Comparison of ENCODE assay signal across 13 cellular contexts in genomic region chr7:117251687-117252086, GRCh38.
A peak's percentile ranks its signal among the peaks of the same experiment; 100 is the strongest.
DNase-seq lines count a peak whose midpoint lies in the region; ATAC-seq and TF ChIP-seq lines count a peak whose summit lies in the region.
"Had no signal": no experiment of that assay in that cellular context is flagged by ENCODE, and none has a peak within 500 bp of the region (broad histone marks: within the 10 kb centered on the region; RNA-seq: fewer than 3 reads in every experiment).

No MANE protein-coding gene starts in this region.

- H3K27ac ChIP-seq in fibroblast of lung (ENCODE audit: insufficient read depth, low read length) (peak overlapping the region; percentile 53), coronary artery (no peak overlapping the region), esophagus squamous epithelium (no peak overlapping the region)

- TF ChIP-seq CTCF in fibroblast of lung (conservative IDR thresholded peaks at IDR 0.05 in 1 of 2, IDR thresholded peaks at IDR 0.05 in 1 of 2; ENCODE audit: low read depth in 1 of 2, low read length in 2 of 2) (no peak), glutamatergic neuron (IDR thresholded peaks at IDR 0.05; ENCODE audit: partially characterized antibody, unreplicated experiment) (no peak), coronary artery (IDR thresholded peaks at IDR 0.05) (no peak), esophagus squamous epithelium (IDR thresholded peaks at IDR 0.05) (no peak)

- H3K9me3 ChIP-seq in fibroblast of lung (ENCODE audit: control insufficient read depth, insufficient read depth, low read depth, low read length) (no peaks in the 10 kb centered on the region), esophagus squamous epithelium (no peaks in the 10 kb centered on the region)

- no peak overlapping the region for H3K4me3 ChIP-seq in fibroblast of lung (replicated peaks in 1 of 4; ENCODE audit: control extremely low read depth in 1 of 4, insufficient read depth in 1 of 4, low read depth in 3 of 4, low read length in 4 of 4)
- no peak overlapping the region for H3K4me3 ChIP-seq in coronary artery
- no peak overlapping the region for H3K4me3 ChIP-seq in esophagus squamous epithelium

- H2AFZ ChIP-seq in fibroblast of lung (ENCODE audit: low read length) = no peak overlapping the region

- DNase-seq in Ammon's horn (ENCODE audit: low spot score) = peak; percentile 11
- peak; percentile 33 to 96 for DNase-seq in fibroblast of lung (ENCODE audit: low read depth in 2 of 2)
- no peak for DNase-seq in glutamatergic neuron
- DNase-seq in coronary artery (ENCODE audit: low spot score) = no peak
- DNase-seq in T-helper 2 cell = no peak
- no peak for DNase-seq in esophagus squamous epithelium (lab: John Stamatoyannopoulos, UW)
- DNase-seq: Kasumi-1, NCI-H524, right cardiac atrium, SW 1271 had no signal

- peaks cover 10% of the 10 kb centered on the region for H3K36me3 Mint-ChIP-seq in glutamatergic neuron (ENCODE audit: unreplicated experiment)

- H3K27me3 ChIP-seq in fibroblast of lung (ENCODE audit: control insufficient read depth, insufficient read depth, low read length) = no peaks in the 10 kb centered on the region
- H3K27me3 ChIP-seq in esophagus squamous epithelium = peaks cover 0 to 6% (median 0%) of the 10 kb centered on the region in 4 donors

- 56 to 78% methylated on average over 4 of the region's 4 CpGs for WGBS in esophagus squamous epithelium, 2 donors

- no peak for TF ChIP-seq POLR2A in esophagus squamous epithelium (IDR thresholded peaks at IDR 0.05)

- no peak overlapping the region for H3K9ac ChIP-seq in fibroblast of lung (ENCODE audit: insufficient read depth, low read length)

- H3K27ac Mint-ChIP-seq in glutamatergic neuron (ENCODE audit: unreplicated experiment) = no peak overlapping the region
- H3K27ac Mint-ChIP-seq: B cell had no signal

- ATAC-seq in GM19463 (IDR thresholded peaks at IDR 0.05; ENCODE audit: unreplicated experiment) = peak; percentile 51
- peak; percentile 52 for ATAC-seq in HG03460 (IDR thresholded peaks at IDR 0.05; ENCODE audit: unreplicated experiment)
- ATAC-seq: right cardiac atrium had no signal

- no peak overlapping the region for H3K4me2 ChIP-seq in fibroblast of lung (ENCODE audit: extremely low read depth, insufficient read depth, low read length)

- peaks cover 1% of the 10 kb centered on the region for H3K4me1 Mint-ChIP-seq in glutamatergic neuron (ENCODE audit: low read depth, unreplicated experiment)
- H3K4me1 Mint-ChIP-seq: B cell had no signal

- H4K20me1 ChIP-seq in fibroblast of lung (ENCODE audit: control insufficient read depth, extremely low read depth, insufficient read depth, low read length) = no peaks in the 10 kb centered on the region

- no peaks in the 10 kb centered on the region for H3K27me3 Mint-ChIP-seq in glutamatergic neuron (ENCODE audit: unreplicated experiment)

- H3K79me2 ChIP-seq in fibroblast of lung (ENCODE audit: control insufficient read depth, insufficient read depth, low read length) = no peaks in the 10 kb centered on the region

- H3K9me3 Mint-ChIP-seq in glutamatergic neuron (ENCODE audit: unreplicated experiment) = peaks cover 2% of the 10 kb centered on the region

- intact Hi-C loops in esophagus squamous epithelium (cut with DNase I) = no loop called here

- H3K4me1 ChIP-seq in fibroblast of lung (ENCODE audit: control insufficient read depth, extremely low read depth, insufficient read depth, low read length) (peaks cover 2% of the 10 kb centered on the region), esophagus squamous epithelium (no peaks in the 10 kb centered on the region)

- H3K4me3 Mint-ChIP-seq in glutamatergic neuron (ENCODE audit: unreplicated experiment) = no peak overlapping the region
- H3K4me3 Mint-ChIP-seq: B cell had no signal

- H3K36me3 ChIP-seq in fibroblast of lung (ENCODE audit: control insufficient read depth, insufficient read depth, low read length) (no peaks in the 10 kb centered on the region), esophagus squamous epithelium (no peaks in the 10 kb centered on the region)

Comparison
In these comparisons a context has a peak if more than half of its experiments do, and no peak if none do; other contexts are left out.
1. DNase-seq: peak in Ammon's horn (single experiment) and fibroblast of lung (2 of 2); none in glutamatergic neuron (single experiment), coronary artery (single experiment), T-helper 2 cell (0 of 5) and esophagus squamous epithelium (single experiment).